Comparison of ENCODE assay signal across 1 cellular context in the genomic region with DNA sequence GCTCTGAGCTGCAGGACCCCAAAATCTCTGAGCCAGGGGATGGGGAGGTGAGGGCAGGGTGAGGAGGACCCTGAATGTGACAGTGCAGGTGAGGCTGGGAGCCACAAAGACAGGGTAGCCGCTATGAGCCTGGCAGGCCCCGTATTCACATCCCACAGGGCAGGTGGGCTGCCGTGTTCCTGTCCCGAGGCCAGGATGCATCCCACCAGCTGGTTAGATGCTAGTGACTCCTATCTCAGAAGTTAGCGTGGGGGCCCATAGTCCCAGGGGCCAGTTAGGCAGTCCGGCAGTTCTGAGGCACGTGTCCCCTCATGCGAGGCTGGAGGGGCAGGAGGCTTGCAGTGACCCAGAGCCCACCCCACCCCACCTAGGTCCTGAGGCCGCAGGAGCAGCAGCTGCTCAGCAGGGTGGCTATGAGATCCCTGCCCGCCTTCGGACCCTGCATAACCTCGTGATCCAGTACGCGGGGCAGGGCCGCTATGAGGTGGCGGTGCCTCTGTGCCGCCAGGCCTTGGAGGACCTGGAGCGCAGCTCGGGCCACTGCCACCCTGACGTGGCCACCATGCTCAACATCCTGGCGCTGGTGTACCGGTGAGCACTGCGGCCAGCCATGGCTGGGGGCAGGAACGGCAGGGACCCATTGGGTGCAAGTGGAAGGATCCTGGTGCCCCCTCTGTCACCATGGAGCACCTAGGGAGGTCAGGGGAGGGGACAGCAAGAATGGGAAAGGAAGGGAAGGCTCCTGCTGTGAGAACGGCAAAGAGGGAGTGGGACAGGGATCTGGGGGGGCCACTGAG.
TF ChIP-seq lines count a peak whose summit lies in the region.

No MANE protein-coding gene starts in this region.

TF ChIP-seq in K562, 482 proteins besides CTCF, POLR2A, EP300 and RAD21:
- TF ChIP-seq POLR2G (IDR thresholded peaks at IDR 0.05; ENCODE audit: low read depth, low read length) (peak; percentile 65), MCM7 (IDR thresholded peaks at IDR 0.05) (no peak), MBD2 (IDR thresholded peaks at IDR 0.05; ENCODE audit: borderline replicate concordance, low read depth) (peak; percentile 26; the same call in 1 of the 2 replicates), PURB (CRISPR knock-in tag; IDR thresholded peaks at IDR 0.05; ENCODE audit: low read depth) (no peak), SP2 (IDR thresholded peaks at IDR 0.05; ENCODE audit: extremely low read depth, low read depth, low read length, poor library complexity, severe bottlenecking) (no peak), CLOCK (CRISPR knock-in tag; IDR thresholded peaks at IDR 0.05; ENCODE audit: borderline replicate concordance) (no peak), TEAD4 (IDR thresholded peaks at IDR 0.05; ENCODE audit: low read length) (no peak), TEAD4 (CRISPR knock-in tag; IDR thresholded peaks at IDR 0.05; ENCODE audit: borderline replicate concordance) (no peak), HMGN3 (IDR thresholded peaks at IDR 0.05; ENCODE audit: borderline replicate concordance, extremely low read depth, insufficient read length, low read depth, low read length) (no peak)
- TF ChIP-seq, protein P1, sequence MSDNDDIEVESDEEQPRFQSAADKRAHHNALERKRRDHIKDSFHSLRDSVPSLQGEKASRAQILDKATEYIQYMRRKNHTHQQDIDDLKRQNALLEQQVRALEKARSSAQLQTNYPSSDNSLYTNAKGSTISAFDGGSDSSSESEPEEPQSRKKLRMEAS (CRISPR knock-in tag; IDR thresholded peaks at IDR 0.05): 0 out of 2 replicates have a peak, but pooled peaks have one; percentile 39
- TF ChIP-seq, protein P2, sequence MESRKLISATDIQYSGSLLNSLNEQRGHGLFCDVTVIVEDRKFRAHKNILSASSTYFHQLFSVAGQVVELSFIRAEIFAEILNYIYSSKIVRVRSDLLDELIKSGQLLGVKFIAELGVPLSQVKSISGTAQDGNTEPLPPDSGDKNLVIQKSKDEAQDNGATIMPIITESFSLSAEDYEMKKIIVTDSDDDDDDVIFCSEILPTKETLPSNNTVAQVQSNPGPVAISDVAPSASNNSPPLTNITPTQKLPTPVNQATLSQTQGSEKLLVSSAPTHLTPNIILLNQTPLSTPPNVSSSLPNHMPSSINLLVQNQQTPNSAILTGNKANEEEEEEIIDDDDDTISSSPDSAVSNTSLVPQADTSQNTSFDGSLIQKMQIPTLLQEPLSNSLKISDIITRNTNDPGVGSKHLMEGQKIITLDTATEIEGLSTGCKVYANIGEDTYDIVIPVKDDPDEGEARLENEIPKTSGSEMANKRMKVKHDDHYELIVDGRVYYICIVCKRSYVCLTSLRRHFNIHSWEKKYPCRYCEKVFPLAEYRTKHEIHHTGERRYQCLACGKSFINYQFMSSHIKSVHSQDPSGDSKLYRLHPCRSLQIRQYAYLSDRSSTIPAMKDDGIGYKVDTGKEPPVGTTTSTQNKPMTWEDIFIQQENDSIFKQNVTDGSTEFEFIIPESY (CRISPR knock-in tag; IDR thresholded peaks at IDR 0.05): peak; percentile 94
- TF ChIP-seq, protein P3, sequence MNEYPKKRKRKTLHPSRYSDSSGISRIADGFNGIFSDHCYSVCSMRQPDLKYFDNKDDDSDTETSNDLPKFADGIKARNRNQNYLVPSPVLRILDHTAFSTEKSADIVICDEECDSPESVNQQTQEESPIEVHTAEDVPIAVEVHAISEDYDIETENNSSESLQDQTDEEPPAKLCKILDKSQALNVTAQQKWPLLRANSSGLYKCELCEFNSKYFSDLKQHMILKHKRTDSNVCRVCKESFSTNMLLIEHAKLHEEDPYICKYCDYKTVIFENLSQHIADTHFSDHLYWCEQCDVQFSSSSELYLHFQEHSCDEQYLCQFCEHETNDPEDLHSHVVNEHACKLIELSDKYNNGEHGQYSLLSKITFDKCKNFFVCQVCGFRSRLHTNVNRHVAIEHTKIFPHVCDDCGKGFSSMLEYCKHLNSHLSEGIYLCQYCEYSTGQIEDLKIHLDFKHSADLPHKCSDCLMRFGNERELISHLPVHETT (CRISPR knock-in tag; conservative IDR thresholded peaks at IDR 0.05 in 1 of 2, IDR thresholded peaks at IDR 0.05 in 1 of 2): no peak
- TF ChIP-seq, protein P4, sequence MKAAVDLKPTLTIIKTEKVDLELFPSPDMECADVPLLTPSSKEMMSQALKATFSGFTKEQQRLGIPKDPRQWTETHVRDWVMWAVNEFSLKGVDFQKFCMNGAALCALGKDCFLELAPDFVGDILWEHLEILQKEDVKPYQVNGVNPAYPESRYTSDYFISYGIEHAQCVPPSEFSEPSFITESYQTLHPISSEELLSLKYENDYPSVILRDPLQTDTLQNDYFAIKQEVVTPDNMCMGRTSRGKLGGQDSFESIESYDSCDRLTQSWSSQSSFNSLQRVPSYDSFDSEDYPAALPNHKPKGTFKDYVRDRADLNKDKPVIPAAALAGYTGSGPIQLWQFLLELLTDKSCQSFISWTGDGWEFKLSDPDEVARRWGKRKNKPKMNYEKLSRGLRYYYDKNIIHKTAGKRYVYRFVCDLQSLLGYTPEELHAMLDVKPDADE (conservative IDR thresholded peaks at IDR 0.05; ENCODE audit: control insufficient read depth, low read depth, low read length): no peak
